Comparison of ENCODE assay signal across 8 cellular contexts in the genomic region with DNA sequence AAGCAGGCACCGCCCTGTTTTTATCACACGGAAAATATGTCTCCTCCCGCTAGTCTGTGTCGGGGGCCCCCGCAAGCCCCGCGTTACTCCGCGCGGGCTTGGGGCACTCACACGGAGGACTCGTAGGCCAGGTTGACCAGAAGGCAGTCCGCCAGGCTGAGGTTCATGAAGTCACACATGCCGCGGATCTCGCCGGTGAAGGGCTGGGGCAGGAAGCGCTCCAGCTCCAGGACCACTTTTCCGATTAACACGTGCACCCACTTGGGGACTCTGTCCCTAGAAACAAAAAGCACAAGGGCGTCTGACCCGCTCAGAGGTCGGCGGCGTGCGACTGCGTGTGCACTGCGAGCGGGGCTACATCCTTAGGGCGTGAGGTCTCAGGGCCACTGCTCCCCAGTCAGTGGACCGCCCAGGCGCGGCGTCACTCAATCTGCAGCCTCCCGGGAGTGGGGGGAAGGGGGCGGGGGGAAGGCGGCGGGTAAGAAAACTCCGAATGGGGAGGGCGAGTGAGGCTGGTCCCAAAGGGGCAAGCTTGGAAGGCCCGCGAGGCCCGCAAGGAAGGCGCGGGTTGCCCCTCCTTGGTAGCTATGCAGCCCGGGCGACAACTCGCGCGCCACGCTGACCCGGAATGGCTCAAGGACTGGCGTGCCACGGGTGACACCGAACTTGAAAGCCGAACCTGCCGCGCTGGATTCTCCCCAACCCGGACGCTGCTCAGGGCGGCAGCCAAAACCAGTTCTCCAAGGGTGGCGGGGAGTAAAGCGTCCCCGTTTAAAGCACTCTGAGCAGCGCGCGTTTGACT. TPM values are rescaled to one million over a fixed set of nuclear protein-coding genes. Genes with fewer than 3 reads are reported as not detected.
DNase-seq lines count a peak whose midpoint lies in the region; ATAC-seq, FAIRE-seq and TF ChIP-seq lines count a peak whose summit lies in the region.

No MANE protein-coding gene starts in this region.

- H3K27me3 ChIP-seq in adrenal gland: no peaks in the 10 kb centered on the region
- no peaks in the 10 kb centered on the region for H3K27me3 ChIP-seq in left ventricle myocardium inferior (ENCODE audit: low read depth)
- no peaks in the 10 kb centered on the region for H3K27me3 ChIP-seq in prostate gland (replicated peaks; ENCODE audit: insufficient read depth)

- TF ChIP-seq POLR2A in adrenal gland (IDR thresholded peaks at IDR 0.05): no peak
- TF ChIP-seq POLR2A in prostate gland (IDR thresholded peaks at IDR 0.05): no peak

- DNase-seq in D721Med (ENCODE audit: insufficient read length, low spot score) (peak; percentile 74), HK-2 (ENCODE audit: unreplicated experiment) (peak; percentile 78), T-cell (peak; percentile 29 to 76 (median 60)), adrenal gland (peak; percentile 66 to 84 (median 71)), left ventricle myocardium inferior (peak; percentile 80), prostate gland (ENCODE audit: low spot score) (peak; percentile 53)

- peak overlapping the region; percentile 96 for H3K27ac Mint-ChIP-seq in T-cell

- peaks cover 22 to 24% (median 23%) of the 10 kb centered on the region in 3 donors for H3K4me1 Mint-ChIP-seq in T-cell

- ATAC-seq in GM19452 (IDR thresholded peaks at IDR 0.05; ENCODE audit: unreplicated experiment): peak; percentile 72
- ATAC-seq in T-cell (replicated peaks in 1 of 4): peak; percentile 69 to 72 (median 70)

- intact Hi-C loops in adrenal gland (cut with DNase I): no loop called here
- intact Hi-C loops in left ventricle myocardium inferior (cut with micrococcal nuclease): no loop called here
- intact Hi-C loops in prostate gland (cut with DNase I): loop anchor here (5.0 kb wide), 1 partner anchor 43 kb away; no protein-coding TSS in a partner anchor

- no peak for FAIRE-seq in D721Med (lab: Jason Lieb, UNC)

- no peaks in the 10 kb centered on the region for H3K9me3 ChIP-seq in adrenal gland (replicated peaks in 1 of 3)
- H3K9me3 ChIP-seq in left ventricle myocardium inferior (replicated peaks): no peaks in the 10 kb centered on the region
- no peaks in the 10 kb centered on the region for H3K9me3 ChIP-seq in prostate gland

- TF ChIP-seq CTCF in D721Med (IDR thresholded peaks at IDR 0.05; ENCODE audit: insufficient read depth, missing control alignments) (no peak), adrenal gland (IDR thresholded peaks at IDR 0.05) (no peak), left ventricle myocardium inferior (IDR thresholded peaks at IDR 0.05; ENCODE audit: borderline replicate concordance) (no peak), prostate gland (IDR thresholded peaks at IDR 0.05) (no peak)

- no peaks in the 10 kb centered on the region for H3K9me3 Mint-ChIP-seq in T-cell

- no peaks in the 10 kb centered on the region for H3K27me3 Mint-ChIP-seq in T-cell

- WGBS in adrenal gland, 4 donors: 0 to 2% (median 1%) methylated on average over 28 to 67 of the region's 67 CpGs
- under 1% methylated on average over 62 of the region's 67 CpGs for WGBS in prostate gland
- under 1% methylated on average over 67 of the region's 67 CpGs for WGBS in urinary bladder

- POLR2A ChIA-PET in T-cell (lab: Charles Lee): interaction anchor here in 1 of 2 donors (0.8 kb wide), 1 partner anchor 51 kb away, joined by 5 read pairs; a partner anchor contains a TSS

- H3K4me3 Mint-ChIP-seq in T-cell: peak overlapping the region; percentile 97 to 98 (median 98)

- CTCF ChIA-PET in T-cell (lab: Charles Lee): interaction anchor here (0.6 to 4.1 kb wide), 9 partner anchors 23 to 425 kb away, joined by 3 to 22 read pairs (median 4); a partner anchor contains a TSS

- H3K4me1 ChIP-seq in adrenal gland (replicated peaks in 1 of 2) (peaks cover 2 to 10% of the 10 kb centered on the region in 2 donors), left ventricle myocardium inferior (peaks cover 23% of the 10 kb centered on the region), prostate gland (replicated peaks) (no peaks in the 10 kb centered on the region), urinary bladder (ENCODE audit: insufficient read depth) (no peaks in the 10 kb centered on the region)

- peak overlapping the region; percentile 2 to 78 (median 64) for H3K4me3 ChIP-seq in adrenal gland
- H3K4me3 ChIP-seq in left ventricle myocardium inferior: peak overlapping the region; percentile 85
- peak overlapping the region; percentile 80 to 89 for H3K4me3 ChIP-seq in prostate gland
- H3K4me3 ChIP-seq in urinary bladder (ENCODE audit: low read depth, low read length): peak overlapping the region; percentile 85

- peak overlapping the region in 4 of 5 donors; percentile 62 to 89 (median 84) for H3K27ac ChIP-seq in adrenal gland
- peak overlapping the region; percentile 78 for H3K27ac ChIP-seq in left ventricle myocardium inferior (replicated peaks)
- H3K27ac ChIP-seq in prostate gland: peak overlapping the region; percentile 81 to 92
- H3K27ac ChIP-seq in urinary bladder (ENCODE audit: low read depth): peak overlapping the region; percentile 63

- H3K36me3 ChIP-seq in adrenal gland (replicated peaks in 1 of 2): no peaks in the 10 kb centered on the region
- peaks cover 6% of the 10 kb centered on the region for H3K36me3 ChIP-seq in left ventricle myocardium inferior
- no peaks in the 10 kb centered on the region for H3K36me3 ChIP-seq in prostate gland
- H3K36me3 ChIP-seq in urinary bladder (ENCODE audit: insufficient read depth): no peaks in the 10 kb centered on the region

- H3K36me3 Mint-ChIP-seq in T-cell: peaks cover 9% of the 10 kb centered on the region

RNA-seq across cellular contexts. Expression of a gene that starts 0.7 kb away (rescaled TPM):
- total RNA-seq in T-cell (10 to 100 TPM; 51.7 to 82.4 (median 73.5) TPM), adrenal gland (10 to 100 TPM; 20.2 to 75.6 (median 40.3) TPM), left ventricle myocardium inferior (12.9 TPM), prostate gland (1,000 to 10,000 TPM in 1 of 2 donors, 100 to 1,000 TPM in 1; 174 to 1,058 TPM), urinary bladder (18.6 TPM)
- polyA plus RNA-seq in adrenal gland (10 to 100 TPM in 1 of 3 donors, 1 to 10 TPM in 2; 5.1 to 12.5 (median 7.8) TPM), urinary bladder (26.4 TPM)

RNA-seq across cellular contexts. Expression of a gene that starts 37.8 kb away (rescaled TPM):
- total RNA-seq in T-cell (1 to 10 TPM in 1 of 5 donors, under 1 TPM in 4; 0.25 to 1.1 (median 0.50) TPM), adrenal gland (under 1 TPM in 1 of 8 donors, not detected in 7; 0.08 TPM), left ventricle myocardium inferior (not detected), prostate gland (not detected), urinary bladder (not detected)
- polyA plus RNA-seq in adrenal gland (under 1 TPM in 1 of 3 donors, not detected in 2; 0.03 TPM), urinary bladder (not detected)

RNA-seq across cellular contexts. Expression of a gene that starts 50.7 kb away (rescaled TPM):
- total RNA-seq in T-cell: 10 to 100 TPM; 44.2 to 56.9 (median 47.3) TPM
- 10 to 100 TPM; 17.3 to 50.3 (median 34.7) TPM for total RNA-seq in adrenal gland
- 10 to 100 TPM; 11.5 to 56.0 (median 15.8) TPM for polyA plus RNA-seq in adrenal gland
- 18.0 TPM for total RNA-seq in left ventricle myocardium inferior
- 10 to 100 TPM; 36.6 to 40.3 TPM for total RNA-seq in prostate gland
- total RNA-seq in urinary bladder: 44.7 TPM
- polyA plus RNA-seq in urinary bladder: 23.9 TPM

Comparison
In these comparisons a context has a peak if more than half of its experiments do, and no peak if none do; other contexts are left out.
1. Peak in every context shown above with its lines: DNase-seq, ATAC-seq, H3K4me3 ChIP-seq and H3K27ac ChIP-seq.